In genomic region chr12:6968426-6968825, GRCh38 we compare ENCODE assay signal across 9 cellular contexts. TPM values are rescaled to one million over a fixed set of nuclear protein-coding genes. Genes with fewer than 3 reads are reported as not detected.
DNase-seq lines count a peak whose midpoint lies in the region; ATAC-seq, FAIRE-seq and TF ChIP-seq lines count a peak whose summit lies in the region.
"Had no signal": no experiment of that assay in that cellular context is flagged by ENCODE, and none has a peak within 500 bp of the region (broad histone marks: within the 10 kb centered on the region; RNA-seq: fewer than 3 reads in every experiment).

No MANE protein-coding gene starts in this region.

- TF ChIP-seq POLR2A in A549 (IDR thresholded peaks at IDR 0.05; ENCODE audit: low read length) = no peak
- TF ChIP-seq POLR2A in GM12891 (IDR thresholded peaks at IDR 0.05; ENCODE audit: low read depth, low read length) = 0 out of 2 replicates have a peak, but pooled peaks have one; percentile 6

- H3K27me3 Mint-ChIP-seq in activated CD8-positive, alpha-beta T cell treated with anti-CD3 and anti-CD28 coated beads for 36 hours = no peaks in the 10 kb centered on the region
- no peaks in the 10 kb centered on the region for H3K27me3 Mint-ChIP-seq in memory B cell

- H3K4me3 ChIP-seq in A549 = no peak overlapping the region; the same call in 2 of the 3 replicates

- POLR2A ChIA-PET in A549 (lab: Yijun Ruan, JAX) = interaction anchor here (1.5 kb wide), 1 partner anchor 24 kb away, joined by 4 read pairs; the partner anchor contains the start of genes C12orf57 and RNU7-1
- POLR2A ChIA-PET in activated CD8-positive, alpha-beta T cell treated with anti-CD3 and anti-CD28 coated beads for 36 hours (lab: Charles Lee) = interaction anchor here (0.7 to 11.2 kb wide), 8 partner anchors 10 to 144 kb away, joined by 3 to 198 read pairs (median 12); partner anchors contain the start of genes C12orf57, PTPN6 and RNU7-1

- peaks cover 38% of the 10 kb centered on the region for H3K4me1 ChIP-seq in A549

- ATAC-seq in A549 (no peak), memory B cell (ENCODE audit: low read depth) (no peak), HG03135 (IDR thresholded peaks at IDR 0.05; ENCODE audit: unreplicated experiment) (no peak)
- ATAC-seq in activated CD8-positive, alpha-beta T cell treated with anti-CD3 and anti-CD28 coated beads for 36 hours = no peak

- no peak for TF ChIP-seq RAD21 in A549 (conservative IDR thresholded peaks at IDR 0.05 in 1 of 2, IDR thresholded peaks at IDR 0.05 in 1 of 2)

- peak overlapping the region; percentile 73 for H3K4me2 ChIP-seq in A549

- H3K9me3 Mint-ChIP-seq in activated CD8-positive, alpha-beta T cell treated with anti-CD3 and anti-CD28 coated beads for 36 hours = no peaks in the 10 kb centered on the region
- H3K9me3 Mint-ChIP-seq in memory B cell = no peaks in the 10 kb centered on the region

- FAIRE-seq in A549 (lab: Jason Lieb, UNC) (no peak), GM12891 (lab: Jason Lieb, UNC) (no peak)

- TF ChIP-seq CTCF in A549 (IDR thresholded peaks at IDR 0.05) = no peak
- no peak for TF ChIP-seq CTCF in activated CD8-positive, alpha-beta T cell treated with anti-CD3 and anti-CD28 coated beads for 36 hours (IDR thresholded peaks at IDR 0.05)

- peak overlapping the region; percentile 99 for H3K4me3 Mint-ChIP-seq in activated CD8-positive, alpha-beta T cell treated with anti-CD3 and anti-CD28 coated beads for 36 hours
- peak overlapping the region; percentile 100 for H3K4me3 Mint-ChIP-seq in memory B cell

- peaks cover 76% of the 10 kb centered on the region for H3K36me3 Mint-ChIP-seq in activated CD8-positive, alpha-beta T cell treated with anti-CD3 and anti-CD28 coated beads for 36 hours (ENCODE audit: low read depth)
- H3K36me3 Mint-ChIP-seq in memory B cell = peaks cover 21% of the 10 kb centered on the region

- DNase-seq in A549 (ENCODE audit: low read depth in 1 of 2, low spot score in 1 of 2) = no peak
- DNase-seq in GM12891 (ENCODE audit: insufficient read length, low spot score) = no peak
- no peak for DNase-seq in activated CD8-positive, alpha-beta T cell treated with anti-CD3 and anti-CD28 coated beads for 36 hours
- no peak for DNase-seq in memory B cell (ENCODE audit: low spot score in 2 of 2)
- no peak for DNase-seq in activated CD4-positive, CD25-positive, alpha-beta regulatory T cell treated with anti-CD3 and anti-CD28 coated beads, Interleukin-2, amount 50 U/mL, for 72 hours
- DNase-seq in Kasumi-1 (lab: John Stamatoyannopoulos, UW) = no peak
- DNase-seq in effector CD8-positive, alpha-beta T cell (lab: John Stamatoyannopoulos, UW) = no peak
- DNase-seq: NCI-H1436 treated with DMSO at 0.1 percent for 48 hours had no signal

- WGBS in A549 (ENCODE audit: missing lambda C conversion rate) = 89% methylated on average over 9 of the region's 9 CpGs

- CTCF ChIA-PET in A549 (lab: Yijun Ruan, JAX) = interaction anchor here (0.7 to 3.6 kb wide), 16 partner anchors 11 to 144 kb away, joined by 3 to 44 read pairs (median 5); partner anchors contain the start of genes C12orf57, C1RL, RNU7-1 and SPSB2
- CTCF ChIA-PET in activated CD8-positive, alpha-beta T cell treated with anti-CD3 and anti-CD28 coated beads for 36 hours (lab: Charles Lee) = interaction anchor here (1.0 to 2.7 kb wide), 11 partner anchors 9 to 96 kb away, joined by 3 to 28 read pairs (median 4); partner anchors contain the start of genes C12orf57, PTPN6, RNU7-1 and SPSB2

- H3K9me3 ChIP-seq in A549 = no peaks in the 10 kb centered on the region

- H3K4me1 Mint-ChIP-seq in activated CD8-positive, alpha-beta T cell treated with anti-CD3 and anti-CD28 coated beads for 36 hours (ENCODE audit: low read depth) = peaks cover 63% of the 10 kb centered on the region
- peaks cover 36% of the 10 kb centered on the region for H3K4me1 Mint-ChIP-seq in memory B cell

- no peak for TF ChIP-seq EP300 in A549 (IDR thresholded peaks at IDR 0.05)

- H3K27ac ChIP-seq in A549 = 0 out of 6 replicates have a peak overlapping the region, but pooled peaks of 1 of the 2 experiments have one; percentile 7

- H3K27ac Mint-ChIP-seq in activated CD8-positive, alpha-beta T cell treated with anti-CD3 and anti-CD28 coated beads for 36 hours = peak overlapping the region; percentile 100
- H3K27ac Mint-ChIP-seq in memory B cell = peak overlapping the region; percentile 81

- intact Hi-C loops in activated CD8-positive, alpha-beta T cell treated with anti-CD3 and anti-CD28 coated beads for 36 hours (cut with micrococcal nuclease) = no loop called here

TF ChIP-seq in A549, 52 proteins besides CTCF, POLR2A, EP300 and RAD21:
- TF ChIP-seq NR3C1 (IDR thresholded peaks at IDR 0.05) (no peak), RCOR1 (IDR thresholded peaks at IDR 0.05; ENCODE audit: low read depth, low read length) (no peak), KDM5A (IDR thresholded peaks at IDR 0.05) (no peak), EHF (CRISPR knock-in tag; IDR thresholded peaks at IDR 0.05) (no peak), POLR2AphosphoS2 (conservative IDR thresholded peaks at IDR 0.05; ENCODE audit: low read length) (no peak)
TF ChIP-seq in A549: peak in this region for 0.

TF ChIP-seq in GM12891, 5 proteins besides CTCF, POLR2A, EP300 and RAD21:
- no peak for TF ChIP-seq SPI1 (IDR thresholded peaks at IDR 0.05; ENCODE audit: low read depth, low read length)
- 0 out of 2 replicates have a peak, but pooled peaks have one; percentile 12 for TF ChIP-seq POLR2AphosphoS5 (IDR thresholded peaks at IDR 0.05; ENCODE audit: low read depth, low read length)
- no peak for TF ChIP-seq PAX5 (IDR thresholded peaks at IDR 0.05; ENCODE audit: insufficient read depth, low read length, severe bottlenecking)
- TF ChIP-seq POU2F2 (IDR thresholded peaks at IDR 0.05; ENCODE audit: low read depth, low read length) = no peak
- TF ChIP-seq TAF1 (IDR thresholded peaks at IDR 0.05; ENCODE audit: low read depth, low read length) = no peak
TF ChIP-seq in GM12891: peak in this region for 1.

RNA-seq across cellular contexts. Expression of gene PHB2, which starts 2.0 kb away (rescaled TPM):
- polyA plus RNA-seq in A549 (2011; rRNA removed) = 296 and 297 TPM in 2 replicates
- 618 and 641 TPM in 2 replicates for polyA plus RNA-seq in A549 (2012; cell fraction: cytosol; rRNA removed)
- polyA plus RNA-seq in A549 (2012; cell fraction: nucleus; rRNA removed) = 611 and 629 TPM in 2 replicates
- polyA plus RNA-seq in A549 (2017; fragmentation: RNase III; extraction: RNeasy Plus Mini Kit Qiagen cat#74134 plus additional on column Dnase treatment) = 292 to 313 TPM (median 293 TPM) in 3 replicates
- polyA minus RNA-seq in A549 (2011; rRNA and poly(A)+ RNA removed) = 232 and 240 TPM in 2 replicates
- polyA plus RNA-seq in GM12891 (2012; ENCODE audit: low read depth, missing spikeins) = 357 TPM
- total RNA-seq in activated CD8-positive, alpha-beta T cell treated with anti-CD3 and anti-CD28 coated beads for 36 hours = 100 to 1,000 TPM; 419 to 428 TPM

RNA-seq across cellular contexts. Expression of gene EMG1, which starts 2.3 kb away (rescaled TPM):
- polyA plus RNA-seq in A549 (2011; rRNA removed) (92.0 and 96.7 TPM in 2 replicates), A549 (2017; fragmentation: RNase III; extraction: RNeasy Plus Mini Kit Qiagen cat#74134 plus additional on column Dnase treatment) (65.7 to 78.2 TPM (median 67.9 TPM) in 3 replicates)
- polyA plus RNA-seq in A549 (2012; cell fraction: cytosol; rRNA removed) = 70.5 and 89.3 TPM in 2 replicates
- polyA plus RNA-seq in A549 (2012; cell fraction: nucleus; rRNA removed) = 40.5 and 53.4 TPM in 2 replicates
- polyA minus RNA-seq in A549 (2011; rRNA and poly(A)+ RNA removed) = 47.0 and 54.0 TPM in 2 replicates
- polyA plus RNA-seq in GM12891 (2012; ENCODE audit: low read depth, missing spikeins) = 70.2 TPM
- total RNA-seq in activated CD8-positive, alpha-beta T cell treated with anti-CD3 and anti-CD28 coated beads for 36 hours = 10 to 100 TPM; 88.6 to 97.8 TPM

RNA-seq across cellular contexts. Expression of gene PTPN6, which starts 17.3 kb away (rescaled TPM):
- 18.9 and 29.0 TPM in 2 replicates for polyA plus RNA-seq in A549 (2011; rRNA removed)
- 29.3 and 29.7 TPM in 2 replicates for polyA plus RNA-seq in A549 (2012; cell fraction: cytosol; rRNA removed)
- polyA plus RNA-seq in A549 (2012; cell fraction: nucleus; rRNA removed) = 53.2 and 54.2 TPM in 2 replicates
- polyA plus RNA-seq in A549 (2017; fragmentation: RNase III; extraction: RNeasy Plus Mini Kit Qiagen cat#74134 plus additional on column Dnase treatment) = 14.2 to 17.1 TPM (median 15.1 TPM) in 3 replicates
- 17.7 and 25.4 TPM in 2 replicates for polyA minus RNA-seq in A549 (2011; rRNA and poly(A)+ RNA removed)
- polyA plus RNA-seq in GM12891 (2012; ENCODE audit: low read depth, missing spikeins) = 446 TPM
- 100 to 1,000 TPM; 485 to 489 TPM for total RNA-seq in activated CD8-positive, alpha-beta T cell treated with anti-CD3 and anti-CD28 coated beads for 36 hours

RNA-seq across cellular contexts. Expression of gene C12orf57, which starts 24.6 kb away (rescaled TPM):
- polyA plus RNA-seq in A549 (2011; rRNA removed) (466 and 493 TPM in 2 replicates), A549 (2017; fragmentation: RNase III; extraction: RNeasy Plus Mini Kit Qiagen cat#74134 plus additional on column Dnase treatment) (224 to 273 TPM (median 261 TPM) in 3 replicates)
- 958 and 1,062 TPM in 2 replicates for polyA plus RNA-seq in A549 (2012; cell fraction: cytosol; rRNA removed)
- polyA plus RNA-seq in A549 (2012; cell fraction: nucleus; rRNA removed) = 535 and 597 TPM in 2 replicates
- polyA minus RNA-seq in A549 (2011; rRNA and poly(A)+ RNA removed) = 98.2 and 108 TPM in 2 replicates
- polyA plus RNA-seq in GM12891 (2012; ENCODE audit: low read depth, missing spikeins) = 367 TPM
- total RNA-seq in activated CD8-positive, alpha-beta T cell treated with anti-CD3 and anti-CD28 coated beads for 36 hours = 100 to 1,000 TPM; 226 to 244 TPM

RNA-seq across cellular contexts. Expression of gene RNU7-1, which starts 24.8 kb away (rescaled TPM):
- polyA plus RNA-seq in A549 (2011; rRNA removed) (not detected in 2 replicates), A549 (2017; fragmentation: RNase III; extraction: RNeasy Plus Mini Kit Qiagen cat#74134 plus additional on column Dnase treatment) (not detected in 3 replicates)
- not detected in 2 replicates for polyA plus RNA-seq in A549 (2012; cell fraction: cytosol; rRNA removed)
- polyA plus RNA-seq in A549 (2012; cell fraction: nucleus; rRNA removed) = not detected in 2 replicates
- not detected in 2 replicates for polyA minus RNA-seq in A549 (2011; rRNA and poly(A)+ RNA removed)
- not detected for polyA plus RNA-seq in GM12891 (2012; ENCODE audit: low read depth, missing spikeins)
- total RNA-seq in activated CD8-positive, alpha-beta T cell treated with anti-CD3 and anti-CD28 coated beads for 36 hours = not detected
